In the genomic region with DNA sequence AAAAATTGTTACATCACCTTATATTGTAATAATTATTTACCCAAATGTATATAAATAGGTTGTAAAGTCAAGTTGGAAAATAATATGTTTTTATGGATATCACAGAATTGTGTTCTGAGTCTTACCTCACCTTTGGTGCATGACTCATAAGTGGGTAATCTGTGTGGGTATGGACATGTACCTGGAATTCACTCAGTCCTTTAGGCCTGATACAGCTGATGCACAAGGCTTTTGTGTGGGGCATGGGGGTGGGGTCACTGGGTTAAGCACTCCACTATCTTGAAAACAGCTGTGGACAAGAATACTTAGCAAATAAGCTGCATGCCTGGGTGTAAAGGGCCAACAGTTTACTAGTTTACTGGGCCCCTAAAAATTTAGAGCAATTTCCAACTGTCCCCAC, we compare ENCODE assay signal across 17 cellular contexts. TPM values are rescaled to one million over a fixed set of nuclear protein-coding genes. Genes with fewer than 3 reads are reported as not detected.
DNase-seq lines count a peak whose midpoint lies in the region; ATAC-seq and TF ChIP-seq lines count a peak whose summit lies in the region.
"Had no signal": no experiment of that assay in that cellular context is flagged by ENCODE, and none has a peak within 500 bp of the region (broad histone marks: within the 10 kb centered on the region; RNA-seq: fewer than 3 reads in every experiment).

No MANE protein-coding gene starts in this region.

- peaks cover 6% of the 10 kb centered on the region; the same call in 1 of the 2 replicates for H3K36me3 ChIP-seq in PC-3 (ENCODE audit: low read depth, low read length)
- H3K36me3 ChIP-seq in neutrophil: peaks cover 43% of the 10 kb centered on the region

- ATAC-seq in PC-3 (peak; percentile 94), GM21619 (IDR thresholded peaks at IDR 0.05; ENCODE audit: unreplicated experiment) (no peak)
- ATAC-seq: GM12878, GM23338 had no signal

- H3K9ac ChIP-seq in PC-3 (ENCODE audit: low read length): no peak overlapping the region
- H3K9ac ChIP-seq: SK-N-SH had no signal

- H3K4me3 ChIP-seq in PC-3 (ENCODE audit: low read length) (no peak overlapping the region), neutrophil (ENCODE audit: low read depth in 1 of 2, low read length in 1 of 2) (no peak overlapping the region)
- H3K4me3 ChIP-seq: GM12878, GM23338, MG63, thoracic aorta had no signal

- H2AFZ ChIP-seq in PC-3 (ENCODE audit: low read length): no peak overlapping the region
- H2AFZ ChIP-seq: GM23338 had no signal

- no peaks in the 10 kb centered on the region for H3K79me2 ChIP-seq in PC-3 (ENCODE audit: low read length)

- H3K9me3 ChIP-seq in PC-3 (ENCODE audit: low read length) (no peaks in the 10 kb centered on the region), neutrophil (no peaks in the 10 kb centered on the region)
- H3K9me3 ChIP-seq: MG63, SK-N-SH, thoracic aorta had no signal

- H3K9me2 ChIP-seq in PC-3 (replicated peaks; ENCODE audit: low read length): no peaks in the 10 kb centered on the region
- H3K9me2 ChIP-seq: SK-N-SH had no signal

- DNase-seq in HPDE6-E6E7 (ENCODE audit: extremely low spot score) (peak; percentile 91), PC-3 (peak; percentile 66), epithelial cell of prostate (ENCODE audit: low read depth, low spot score) (peak; percentile 50), NCI-H187 (lab: John Stamatoyannopoulos, UW) (no peak), RPMI8226 (no peak)
- DNase-seq: effector CD4-positive, alpha-beta T cell; hippocampal formation; left cardiac atrium; MG63; NCI-H1694 treated with DMSO at 0.1 percent for 48 hours; SK-N-SH; stimulated activated CD4-positive, alpha-beta T cell treated with anti-CD3 and anti-CD28 coated beads, Interleukin-4, amount 100 ng/mL, for 4 hours had no signal

- H3F3A ChIP-seq in PC-3 (ENCODE audit: low read length, unreplicated experiment): no peaks in the 10 kb centered on the region

- intact Hi-C loops in PC-3 (cut with micrococcal nuclease): loop anchor here (2.0 kb wide), 1 partner anchor 196 kb away; no protein-coding TSS in a partner anchor

- H3K27me3 ChIP-seq in PC-3 (ENCODE audit: low read length) (no peaks in the 10 kb centered on the region), neutrophil (no peaks in the 10 kb centered on the region)
- H3K27me3 ChIP-seq: MG63 had no signal

- H3K4me1 ChIP-seq in PC-3 (ENCODE audit: insufficient read depth, low read length): peaks cover 16% of the 10 kb centered on the region
- H3K4me1 ChIP-seq in neutrophil (ENCODE audit: control insufficient read depth in 1 of 2, insufficient read depth in 1 of 2, low read depth in 1 of 2, low read length in 1 of 2): peaks cover 25 to 38% of the 10 kb centered on the region in 2 experiments

- no peak overlapping the region for H3K4me2 ChIP-seq in PC-3 (ENCODE audit: low read length)
- H3K4me2 ChIP-seq: GM23338, SK-N-SH had no signal

- TF ChIP-seq CTCF in PC-3 (conservative IDR thresholded peaks at IDR 0.05; ENCODE audit: low read depth, low read length): no peak
- no peak for TF ChIP-seq CTCF in neutrophil (IDR thresholded peaks at IDR 0.05)

- H3K27ac ChIP-seq in PC-3 (ENCODE audit: low read length): no peak overlapping the region
- H3K27ac ChIP-seq in epithelial cell of prostate: peak overlapping the region; percentile 52
- peak overlapping the region; percentile 93 for H3K27ac ChIP-seq in neutrophil
- H3K27ac ChIP-seq: thoracic aorta had no signal

- H4K20me1 ChIP-seq in PC-3 (ENCODE audit: low read length): no peaks in the 10 kb centered on the region

- BruUV-seq in PC-3 (replicated peaks; lab: Mats Ljungman, UMichigan): no TSS peak

- POLR2A ChIA-PET in PC-3 (lab: Charles Lee; ENCODE audit: unreplicated experiment): no interaction called here

- CTCF ChIA-PET in PC-3 (lab: Charles Lee): interaction anchor here (0.6 kb wide), 1 partner anchor 10 kb away, joined by 3 read pairs; no protein-coding TSS in a partner anchor

RNA-seq across cellular contexts. Expression of gene INKA2, which starts 34.4 kb away (rescaled TPM):
- total RNA-seq in PC-3 (2014; rRNA removed): 0.11 TPM in 1 of 2 replicates, not detected in the other

RNA-seq across cellular contexts. Expression of gene DDX20, which starts 50.9 kb away (rescaled TPM):
- 21.6 and 22.2 TPM in 2 replicates for total RNA-seq in PC-3 (2014; rRNA removed)

Comparison
In these comparisons a context has a peak if more than half of its experiments do, and no peak if none do; other contexts are left out.
1. DNase-seq: peak in HPDE6-E6E7 (single experiment), PC-3 (single experiment) and epithelial cell of prostate (single experiment); none in NCI-H187 (0 of 2) and RPMI8226 (single experiment).